Comparison of ENCODE assay signal across 1 cellular context in the genomic region with DNA sequence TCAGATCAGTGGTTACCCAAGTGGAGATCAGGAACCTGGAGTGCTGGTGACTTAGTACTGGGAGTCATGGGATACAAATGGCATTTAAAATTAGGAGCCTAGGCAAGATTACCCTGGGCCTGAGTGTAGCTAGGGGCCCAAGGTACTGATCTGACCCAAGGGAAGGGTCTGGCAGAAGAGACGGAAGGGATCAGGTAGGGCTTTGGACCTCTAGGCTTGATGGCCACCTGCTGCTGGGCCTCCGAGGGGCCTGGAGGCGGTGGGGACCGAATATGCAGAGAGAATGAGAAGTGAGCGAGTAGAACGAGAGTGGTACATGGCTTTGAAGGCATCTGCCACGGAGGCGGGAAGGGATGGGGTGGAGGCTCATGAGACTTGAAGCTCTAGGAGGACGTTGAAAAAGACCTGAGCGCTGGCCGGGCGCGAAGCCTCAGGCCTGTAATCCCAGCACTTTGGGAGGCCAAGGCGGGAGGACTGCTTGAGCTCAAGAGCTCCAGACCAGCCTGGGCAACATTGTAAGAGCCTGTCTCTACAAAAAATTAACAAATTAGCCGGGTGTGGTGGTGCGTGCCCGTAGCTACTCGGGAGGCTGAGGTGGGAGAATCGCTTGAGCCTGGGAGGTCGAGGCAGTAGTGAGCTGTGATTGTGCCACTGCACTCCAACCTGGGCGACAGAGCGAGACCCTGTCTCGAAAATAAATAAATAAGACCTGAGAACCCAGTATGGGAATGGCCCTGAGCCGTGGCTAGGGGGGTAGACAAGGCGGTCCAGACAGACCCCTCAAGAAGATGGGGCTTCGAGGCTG.
TF ChIP-seq lines count a peak whose summit lies in the region.

No MANE protein-coding gene starts in this region.

TF ChIP-seq in IMR-90, 13 proteins besides CTCF, POLR2A, EP300 and RAD21:
- no peak for TF ChIP-seq MAZ (IDR thresholded peaks at IDR 0.05; ENCODE audit: borderline replicate concordance, low read depth, low read length)
- TF ChIP-seq FOS (IDR thresholded peaks at IDR 0.05; ENCODE audit: low read depth, low read length): no peak
